2 cellular contexts compared by ENCODE assay signal in genomic region chr2:179107179-179107541, GRCh38.
TF ChIP-seq lines count a peak whose summit lies in the region.

No MANE protein-coding gene starts in this region.

TF ChIP-seq in SK-N-SH treated with all-trans-retinoic acid at 6 μM for 48 hours, 23 proteins besides CTCF, POLR2A, EP300 and RAD21:
- TF ChIP-seq, protein P1, sequence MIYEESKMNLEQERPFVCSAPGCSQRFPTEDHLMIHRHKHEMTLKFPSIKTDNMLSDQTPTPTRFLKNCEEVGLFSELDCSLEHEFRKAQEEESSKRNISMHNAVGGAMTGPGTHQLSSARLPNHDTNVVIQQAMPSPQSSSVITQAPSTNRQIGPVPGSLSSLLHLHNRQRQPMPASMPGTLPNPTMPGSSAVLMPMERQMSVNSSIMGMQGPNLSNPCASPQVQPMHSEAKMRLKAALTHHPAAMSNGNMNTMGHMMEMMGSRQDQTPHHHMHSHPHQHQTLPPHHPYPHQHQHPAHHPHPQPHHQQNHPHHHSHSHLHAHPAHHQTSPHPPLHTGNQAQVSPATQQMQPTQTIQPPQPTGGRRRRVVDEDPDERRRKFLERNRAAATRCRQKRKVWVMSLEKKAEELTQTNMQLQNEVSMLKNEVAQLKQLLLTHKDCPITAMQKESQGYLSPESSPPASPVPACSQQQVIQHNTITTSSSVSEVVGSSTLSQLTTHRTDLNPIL (CRISPR knock-in tag; IDR thresholded peaks at IDR 0.05; ENCODE audit: low read depth), result no peak
- TF ChIP-seq ZFP30 (CRISPR knock-in tag; IDR thresholded peaks at IDR 0.05) (no peak), ZNF8 (CRISPR knock-in tag; IDR thresholded peaks at IDR 0.05) (no peak), ESRRG (CRISPR knock-in tag; IDR thresholded peaks at IDR 0.05) (no peak), ZC3H10 (CRISPR knock-in tag; IDR thresholded peaks at IDR 0.05) (no peak), TCF4 (CRISPR knock-in tag; IDR thresholded peaks at IDR 0.05; ENCODE audit: borderline replicate concordance) (no peak), ZFP3 (CRISPR knock-in tag; IDR thresholded peaks at IDR 0.05) (no peak), BACH2 (CRISPR knock-in tag; IDR thresholded peaks at IDR 0.05; ENCODE audit: borderline replicate concordance) (no peak), ARNTL (CRISPR knock-in tag; IDR thresholded peaks at IDR 0.05; ENCODE audit: borderline replicate concordance, low read depth) (no peak), TOX (CRISPR knock-in tag; IDR thresholded peaks at IDR 0.05; ENCODE audit: borderline replicate concordance) (no peak), CSRNP3 (CRISPR knock-in tag; IDR thresholded peaks at IDR 0.05) (no peak), OSR1 (CRISPR knock-in tag; IDR thresholded peaks at IDR 0.05) (no peak), RARB (CRISPR knock-in tag; IDR thresholded peaks at IDR 0.05) (no peak), POU6F1 (CRISPR knock-in tag; IDR thresholded peaks at IDR 0.05; ENCODE audit: borderline replicate concordance, low read depth) (no peak), SNAI2 (CRISPR knock-in tag; IDR thresholded peaks at IDR 0.05) (no peak), CSDC2 (CRISPR knock-in tag; IDR thresholded peaks at IDR 0.05) (no peak)
- TF ChIP-seq, protein P2, sequence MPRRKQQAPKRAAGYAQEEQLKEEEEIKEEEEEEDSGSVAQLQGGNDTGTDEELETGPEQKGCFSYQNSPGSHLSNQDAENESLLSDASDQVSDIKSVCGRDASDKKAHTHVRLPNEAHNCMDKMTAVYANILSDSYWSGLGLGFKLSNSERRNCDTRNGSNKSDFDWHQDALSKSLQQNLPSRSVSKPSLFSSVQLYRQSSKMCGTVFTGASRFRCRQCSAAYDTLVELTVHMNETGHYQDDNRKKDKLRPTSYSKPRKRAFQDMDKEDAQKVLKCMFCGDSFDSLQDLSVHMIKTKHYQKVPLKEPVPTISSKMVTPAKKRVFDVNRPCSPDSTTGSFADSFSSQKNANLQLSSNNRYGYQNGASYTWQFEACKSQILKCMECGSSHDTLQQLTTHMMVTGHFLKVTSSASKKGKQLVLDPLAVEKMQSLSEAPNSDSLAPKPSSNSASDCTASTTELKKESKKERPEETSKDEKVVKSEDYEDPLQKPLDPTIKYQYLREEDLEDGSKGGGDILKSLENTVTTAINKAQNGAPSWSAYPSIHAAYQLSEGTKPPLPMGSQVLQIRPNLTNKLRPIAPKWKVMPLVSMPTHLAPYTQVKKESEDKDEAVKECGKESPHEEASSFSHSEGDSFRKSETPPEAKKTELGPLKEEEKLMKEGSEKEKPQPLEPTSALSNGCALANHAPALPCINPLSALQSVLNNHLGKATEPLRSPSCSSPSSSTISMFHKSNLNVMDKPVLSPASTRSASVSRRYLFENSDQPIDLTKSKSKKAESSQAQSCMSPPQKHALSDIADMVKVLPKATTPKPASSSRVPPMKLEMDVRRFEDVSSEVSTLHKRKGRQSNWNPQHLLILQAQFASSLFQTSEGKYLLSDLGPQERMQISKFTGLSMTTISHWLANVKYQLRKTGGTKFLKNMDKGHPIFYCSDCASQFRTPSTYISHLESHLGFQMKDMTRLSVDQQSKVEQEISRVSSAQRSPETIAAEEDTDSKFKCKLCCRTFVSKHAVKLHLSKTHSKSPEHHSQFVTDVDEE (CRISPR knock-in tag; IDR thresholded peaks at IDR 0.05), result no peak
- TF ChIP-seq, protein P3, sequence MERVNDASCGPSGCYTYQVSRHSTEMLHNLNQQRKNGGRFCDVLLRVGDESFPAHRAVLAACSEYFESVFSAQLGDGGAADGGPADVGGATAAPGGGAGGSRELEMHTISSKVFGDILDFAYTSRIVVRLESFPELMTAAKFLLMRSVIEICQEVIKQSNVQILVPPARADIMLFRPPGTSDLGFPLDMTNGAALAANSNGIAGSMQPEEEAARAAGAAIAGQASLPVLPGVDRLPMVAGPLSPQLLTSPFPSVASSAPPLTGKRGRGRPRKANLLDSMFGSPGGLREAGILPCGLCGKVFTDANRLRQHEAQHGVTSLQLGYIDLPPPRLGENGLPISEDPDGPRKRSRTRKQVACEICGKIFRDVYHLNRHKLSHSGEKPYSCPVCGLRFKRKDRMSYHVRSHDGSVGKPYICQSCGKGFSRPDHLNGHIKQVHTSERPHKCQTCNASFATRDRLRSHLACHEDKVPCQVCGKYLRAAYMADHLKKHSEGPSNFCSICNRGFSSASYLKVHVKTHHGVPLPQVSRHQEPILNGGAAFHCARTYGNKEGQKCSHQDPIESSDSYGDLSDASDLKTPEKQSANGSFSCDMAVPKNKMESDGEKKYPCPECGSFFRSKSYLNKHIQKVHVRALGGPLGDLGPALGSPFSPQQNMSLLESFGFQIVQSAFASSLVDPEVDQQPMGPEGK (CRISPR knock-in tag; IDR thresholded peaks at IDR 0.05; ENCODE audit: borderline replicate concordance), result no peak

TF ChIP-seq in endothelial cell of umbilical vein, 7 proteins besides CTCF, POLR2A, EP300 and RAD21 (continued from another document):
- TF ChIP-seq, protein P4, sequence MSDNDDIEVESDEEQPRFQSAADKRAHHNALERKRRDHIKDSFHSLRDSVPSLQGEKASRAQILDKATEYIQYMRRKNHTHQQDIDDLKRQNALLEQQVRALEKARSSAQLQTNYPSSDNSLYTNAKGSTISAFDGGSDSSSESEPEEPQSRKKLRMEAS (IDR thresholded peaks at IDR 0.05; ENCODE audit: insufficient read depth, insufficient read length), result no peak
- TF ChIP-seq GATA2 (IDR thresholded peaks at IDR 0.05; ENCODE audit: insufficient read depth, insufficient read length, low read depth, low read length) (no peak), JUN (IDR thresholded peaks at IDR 0.05; ENCODE audit: borderline replicate concordance, insufficient read depth, insufficient read length, low read depth) (no peak), EZH2 (IDR thresholded peaks at IDR 0.05; ENCODE audit: borderline replicate concordance, low read depth, low read length, severe bottlenecking) (no peak)
